ENCODE assay signal across 14 cellular contexts in the genomic region with DNA sequence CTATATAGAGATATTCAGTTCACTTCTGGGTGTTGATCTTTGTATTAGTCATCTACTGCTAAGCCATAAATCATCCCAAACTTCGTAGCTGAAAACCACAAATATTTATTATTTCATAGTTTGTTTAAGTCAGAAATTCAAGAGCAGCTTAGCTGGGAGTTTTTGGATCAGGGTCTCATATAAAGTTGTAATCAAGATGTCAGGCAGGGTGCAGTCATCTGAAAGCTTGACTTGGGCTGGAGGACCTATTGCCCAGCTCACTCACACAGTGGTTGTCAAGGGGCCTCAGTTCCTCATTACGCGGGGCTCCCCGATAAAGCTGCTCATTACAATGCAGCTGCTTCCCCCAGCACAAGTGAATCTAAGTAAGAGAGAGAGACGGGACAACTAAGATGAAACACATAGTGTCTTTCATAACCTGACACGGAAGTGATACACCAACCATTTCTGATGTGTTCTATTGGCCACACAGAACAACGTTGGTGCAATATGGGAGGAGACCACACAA. TPM values are rescaled to one million over a fixed set of nuclear protein-coding genes. Genes with fewer than 3 reads are reported as not detected.
DNase-seq lines count a peak whose midpoint lies in the region; ATAC-seq and TF ChIP-seq lines count a peak whose summit lies in the region.
"Had no signal": no experiment of that assay in that cellular context is flagged by ENCODE, and none has a peak within 500 bp of the region (broad histone marks: within the 10 kb centered on the region; RNA-seq: fewer than 3 reads in every experiment).

No MANE protein-coding gene starts in this region.

- H3K4me3 Mint-ChIP-seq in osteocyte (ENCODE audit: unreplicated experiment): no peak overlapping the region
- no peak overlapping the region for H3K4me3 Mint-ChIP-seq in activated T-helper 1 cell treated with anti-CD3 and anti-CD28 coated beads, Interleukin-12 subunit alpha, Interleukin-12 subunit beta, Interleukin-2, Interleukin-4 antibody, amounts not matched to agents 30 ng/mL and 10 ng/mL and 1 ng/mL, durations not matched to agents 14 hours and 24 hours and 36 hours
- H3K4me3 Mint-ChIP-seq: activated naive CD8-positive, alpha-beta T cell treated with anti-CD3 and anti-CD28 coated beads, Interleukin-2, amount 50 U/mL, for 24 hours had no signal

- H3K27ac ChIP-seq in PC-3 (ENCODE audit: low read length): peak overlapping the region; percentile 99
- H3K27ac ChIP-seq: BLaER1 treated with 17β-estradiol and CSF1 and Interleukin-3, amounts not matched to agents 10 nM and 100 nM had no signal

- peaks cover 42% of the 10 kb centered on the region for H3K4me1 Mint-ChIP-seq in osteocyte (ENCODE audit: unreplicated experiment)
- H3K4me1 Mint-ChIP-seq in activated T-helper 1 cell treated with anti-CD3 and anti-CD28 coated beads, Interleukin-12 subunit alpha, Interleukin-12 subunit beta, Interleukin-2, Interleukin-4 antibody, amounts not matched to agents 30 ng/mL and 10 ng/mL and 1 ng/mL, durations not matched to agents 14 hours and 24 hours and 36 hours (ENCODE audit: low read depth): no peaks in the 10 kb centered on the region
- H3K4me1 Mint-ChIP-seq: activated naive CD8-positive, alpha-beta T cell treated with anti-CD3 and anti-CD28 coated beads, Interleukin-2, amount 50 U/mL, for 24 hours had no signal

- no peaks in the 10 kb centered on the region for H3K9me3 ChIP-seq in PC-3 (ENCODE audit: low read length)

- H2AFZ ChIP-seq in PC-3 (ENCODE audit: low read length): peak overlapping the region; percentile 79

- peak overlapping the region; percentile 66 for H3K9ac ChIP-seq in PC-3 (ENCODE audit: low read length)
- H3K9ac ChIP-seq: BLaER1 treated with 17β-estradiol and CSF1 and Interleukin-3, amounts not matched to agents 10 nM and 100 nM had no signal

- peak; percentile 42 for ATAC-seq in PC-3
- ATAC-seq: activated naive CD8-positive, alpha-beta T cell treated with anti-CD3 and anti-CD28 coated beads, Interleukin-2, amount 50 U/mL, for 24 hours had no signal

- no peaks in the 10 kb centered on the region for H3K79me2 ChIP-seq in PC-3 (ENCODE audit: low read length)

- H3K4me1 ChIP-seq in PC-3 (ENCODE audit: insufficient read depth, low read length): peaks cover 35% of the 10 kb centered on the region
- H3K4me1 ChIP-seq: BLaER1 treated with 17β-estradiol and CSF1 and Interleukin-3, amounts not matched to agents 10 nM and 100 nM had no signal

- H3K27me3 Mint-ChIP-seq in osteocyte (ENCODE audit: unreplicated experiment): no peaks in the 10 kb centered on the region
- H3K27me3 Mint-ChIP-seq in activated T-helper 1 cell treated with anti-CD3 and anti-CD28 coated beads, Interleukin-12 subunit alpha, Interleukin-12 subunit beta, Interleukin-2, Interleukin-4 antibody, amounts not matched to agents 30 ng/mL and 10 ng/mL and 1 ng/mL, durations not matched to agents 14 hours and 24 hours and 36 hours (ENCODE audit: insufficient read depth): peaks cover 18% of the 10 kb centered on the region

- H3K36me3 ChIP-seq in PC-3 (ENCODE audit: low read depth, low read length): no peaks in the 10 kb centered on the region
- H3K36me3 ChIP-seq: BLaER1 treated with 17β-estradiol and CSF1 and Interleukin-3, amounts not matched to agents 10 nM and 100 nM had no signal

- no peaks in the 10 kb centered on the region for H3K27me3 ChIP-seq in PC-3 (ENCODE audit: low read length)
- H3K27me3 ChIP-seq: BLaER1 treated with 17β-estradiol and CSF1 and Interleukin-3, amounts not matched to agents 10 nM and 100 nM had no signal

- H4K20me1 ChIP-seq in PC-3 (ENCODE audit: low read length): no peaks in the 10 kb centered on the region
- H4K20me1 ChIP-seq: BLaER1 treated with 17β-estradiol and CSF1 and Interleukin-3, amounts not matched to agents 10 nM and 100 nM had no signal

- POLR2A ChIA-PET in PC-3 (lab: Charles Lee; ENCODE audit: unreplicated experiment): no interaction called here

- H3K9me2 ChIP-seq in PC-3 (replicated peaks; ENCODE audit: low read length): no peaks in the 10 kb centered on the region

- H3K4me2 ChIP-seq in PC-3 (ENCODE audit: low read length): peak overlapping the region; percentile 92
- H3K4me2 ChIP-seq: BLaER1 treated with 17β-estradiol and CSF1 and Interleukin-3, amounts not matched to agents 10 nM and 100 nM had no signal

- TF ChIP-seq CTCF in PC-3 (conservative IDR thresholded peaks at IDR 0.05; ENCODE audit: low read depth, low read length) (no peak), osteocyte (IDR thresholded peaks at IDR 0.05) (no peak)

- peaks cover 8% of the 10 kb centered on the region for H3F3A ChIP-seq in PC-3 (ENCODE audit: low read length, unreplicated experiment)

- peaks cover 23% of the 10 kb centered on the region for H3K9me3 Mint-ChIP-seq in osteocyte (ENCODE audit: unreplicated experiment)
- H3K9me3 Mint-ChIP-seq in activated T-helper 1 cell treated with anti-CD3 and anti-CD28 coated beads, Interleukin-12 subunit alpha, Interleukin-12 subunit beta, Interleukin-2, Interleukin-4 antibody, amounts not matched to agents 30 ng/mL and 10 ng/mL and 1 ng/mL, durations not matched to agents 14 hours and 24 hours and 36 hours: peaks cover 6% of the 10 kb centered on the region
- H3K9me3 Mint-ChIP-seq: activated naive CD8-positive, alpha-beta T cell treated with anti-CD3 and anti-CD28 coated beads, Interleukin-2, amount 50 U/mL, for 24 hours had no signal

- BruUV-seq in PC-3 (replicated peaks; lab: Mats Ljungman, UMichigan): no TSS peak

- CTCF ChIA-PET in PC-3 (lab: Charles Lee): interaction anchor here (1.0 kb wide), 1 partner anchor 18 kb away, joined by 4 read pairs; no protein-coding TSS in a partner anchor

- peak; percentile 29 for DNase-seq in GM03348 (ENCODE audit: low spot score)
- peak; percentile 83 for DNase-seq in PC-3
- DNase-seq in dedifferentiated amniotic fluid mesenchymal stem cell (ENCODE audit: extremely low spot score): peak; percentile 71
- no peak for DNase-seq in osteocyte (ENCODE audit: extremely low spot score, unreplicated experiment)
- no peak for DNase-seq in NCI-H2029 treated with DMSO at 0.1 percent for 48 hours (lab: John Stamatoyannopoulos, UW)
- DNase-seq in activated T-helper 1 cell treated with anti-CD3 and anti-CD28 coated beads, Interleukin-12 subunit alpha, Interleukin-12 subunit beta, Interleukin-2, Interleukin-4 antibody, amounts not matched to agents 30 ng/mL and 10 ng/mL and 1 ng/mL, durations not matched to agents 14 hours and 24 hours and 36 hours (ENCODE audit: low spot score): no peak
- no peak for DNase-seq in NCI-H146 treated with DMSO at 0.1 percent for 48 hours (lab: John Stamatoyannopoulos, UW; ENCODE audit: unreplicated experiment)
- no peak for DNase-seq in activated naive CD4-positive, alpha-beta T cell (lab: John Stamatoyannopoulos, UW)
- DNase-seq: activated naive CD8-positive, alpha-beta T cell treated with anti-CD3 and anti-CD28 coated beads, Interleukin-2, amount 50 U/mL, for 24 hours; effector CD8-positive, alpha-beta T cell; NCI-H345; SIG-M5; stimulated activated CD4-positive, alpha-beta T cell treated with anti-CD3 and anti-CD28 coated beads, Interleukin-2, amount 100 ng/mL, for 24 hours had no signal

- intact Hi-C loops in PC-3 (cut with micrococcal nuclease): no loop called here
- intact Hi-C loops in activated T-helper 1 cell treated with anti-CD3 and anti-CD28 coated beads, Interleukin-12 subunit alpha, Interleukin-12 subunit beta, Interleukin-2, Interleukin-4 antibody, amounts not matched to agents 30 ng/mL and 10 ng/mL and 1 ng/mL, durations not matched to agents 14 hours and 24 hours and 36 hours (cut with micrococcal nuclease): no loop called here

- H3K27ac Mint-ChIP-seq in osteocyte (ENCODE audit: unreplicated experiment): peak overlapping the region; percentile 96
- no peak overlapping the region for H3K27ac Mint-ChIP-seq in activated T-helper 1 cell treated with anti-CD3 and anti-CD28 coated beads, Interleukin-12 subunit alpha, Interleukin-12 subunit beta, Interleukin-2, Interleukin-4 antibody, amounts not matched to agents 30 ng/mL and 10 ng/mL and 1 ng/mL, durations not matched to agents 14 hours and 24 hours and 36 hours
- H3K27ac Mint-ChIP-seq: activated naive CD8-positive, alpha-beta T cell treated with anti-CD3 and anti-CD28 coated beads, Interleukin-2, amount 50 U/mL, for 24 hours had no signal

- H3K4me3 ChIP-seq in PC-3 (ENCODE audit: low read length): peak overlapping the region; percentile 62; the same call in 1 of the 2 replicates
- H3K4me3 ChIP-seq: BLaER1 treated with 17β-estradiol and CSF1 and Interleukin-3, amounts not matched to agents 10 nM and 100 nM had no signal

- H3K36me3 Mint-ChIP-seq in osteocyte (ENCODE audit: unreplicated experiment): peaks cover 7% of the 10 kb centered on the region
- H3K36me3 Mint-ChIP-seq in activated T-helper 1 cell treated with anti-CD3 and anti-CD28 coated beads, Interleukin-12 subunit alpha, Interleukin-12 subunit beta, Interleukin-2, Interleukin-4 antibody, amounts not matched to agents 30 ng/mL and 10 ng/mL and 1 ng/mL, durations not matched to agents 14 hours and 24 hours and 36 hours (ENCODE audit: low read depth): no peaks in the 10 kb centered on the region

RNA-seq across cellular contexts. Expression of a gene that starts 15.7 kb away (rescaled TPM):
- total RNA-seq in PC-3 (2014; rRNA removed) (0.17 TPM in 1 of 2 replicates, not detected in the other), osteocyte (15.7 and 16.2 TPM in 2 replicates)
- not detected in 2 replicates for total RNA-seq in activated T-helper 1 cell treated with anti-CD3 and anti-CD28 coated beads, Interleukin-12 subunit alpha, Interleukin-12 subunit beta, Interleukin-2, Interleukin-4 antibody, amounts not matched to agents 30 ng/mL and 10 ng/mL and 1 ng/mL, durations not matched to agents 14 hours and 24 hours and 36 hours

Comparison
In these comparisons a context has a peak if more than half of its experiments do, and no peak if none do; other contexts are left out.
1. DNase-seq: peak in GM03348 (single experiment), PC-3 (single experiment) and dedifferentiated amniotic fluid mesenchymal stem cell (single experiment); none in osteocyte (single experiment), NCI-H2029 treated with DMSO at 0.1 percent for 48 hours (single experiment), activated T-helper 1 cell treated with anti-CD3 and anti-CD28 coated beads, Interleukin-12 subunit alpha, Interleukin-12 subunit beta, Interleukin-2, Interleukin-4 antibody, amounts not matched to agents 30 ng/mL and 10 ng/mL and 1 ng/mL, durations not matched to agents 14 hours and 24 hours and 36 hours (single experiment), NCI-H146 treated with DMSO at 0.1 percent for 48 hours (single experiment) and activated naive CD4-positive, alpha-beta T cell (0 of 4).
2. RNA of a gene that starts 15.7 kb away (total RNA-seq): 15.7 to 16.2 TPM in osteocyte; not detected in activated T-helper 1 cell treated with anti-CD3 and anti-CD28 coated beads, Interleukin-12 subunit alpha, Interleukin-12 subunit beta, Interleukin-2, Interleukin-4 antibody, amounts not matched to agents 30 ng/mL and 10 ng/mL and 1 ng/mL, durations not matched to agents 14 hours and 24 hours and 36 hours and 0.17 TPM in PC-3; every median in the first group is over 10 times any median in the second.